Comparison of ENCODE assay signal across 11 cellular contexts in genomic region chr6:151068761-151069312, GRCh38.
DNase-seq lines count a peak whose midpoint lies in the region; ATAC-seq and TF ChIP-seq lines count a peak whose summit lies in the region.
"Had no signal": no experiment of that assay in that cellular context is flagged by ENCODE, and none has a peak within 500 bp of the region (broad histone marks: within the 10 kb centered on the region; RNA-seq: fewer than 3 reads in every experiment).

No MANE protein-coding gene starts in this region.

- no peak overlapping the region for H3K4me3 Mint-ChIP-seq in stimulated activated naive CD8-positive, alpha-beta T cell treated with anti-CD3 and anti-CD28 coated beads, Interleukin-15, Interleukin-2, amounts not matched to agents 100 ng/mL and 50 ng/mL, for 24 hours
- H3K4me3 Mint-ChIP-seq in CD4-positive, alpha-beta T cell = no peak overlapping the region
- H3K4me3 Mint-ChIP-seq: B cell had no signal

- no peaks in the 10 kb centered on the region for H3K4me1 Mint-ChIP-seq in stimulated activated naive CD8-positive, alpha-beta T cell treated with anti-CD3 and anti-CD28 coated beads, Interleukin-15, Interleukin-2, amounts not matched to agents 100 ng/mL and 50 ng/mL, for 24 hours (ENCODE audit: low read depth)
- H3K4me1 Mint-ChIP-seq in CD4-positive, alpha-beta T cell (ENCODE audit: low read depth) = no peaks in the 10 kb centered on the region

- peak overlapping the region; percentile 23 for H3K27ac ChIP-seq in colonic mucosa
- H3K27ac ChIP-seq in CD4-positive, alpha-beta T cell (ENCODE audit: low read depth, low read length) = no peak overlapping the region

- CTCF ChIA-PET in CD4-positive, alpha-beta T cell (lab: Charles Lee) = no interaction called here

- H3K36me3 Mint-ChIP-seq in stimulated activated naive CD8-positive, alpha-beta T cell treated with anti-CD3 and anti-CD28 coated beads, Interleukin-15, Interleukin-2, amounts not matched to agents 100 ng/mL and 50 ng/mL, for 24 hours (ENCODE audit: low read depth) = peaks cover 69% of the 10 kb centered on the region
- H3K36me3 Mint-ChIP-seq in CD4-positive, alpha-beta T cell (ENCODE audit: low read depth) = peaks cover 13% of the 10 kb centered on the region

- no peak for DNase-seq in stimulated activated naive CD8-positive, alpha-beta T cell treated with anti-CD3 and anti-CD28 coated beads, Interleukin-15, Interleukin-2, amounts not matched to agents 100 U/mL and 50 U/mL, for 24 hours
- DNase-seq in colonic mucosa = peak; percentile 6
- peak; percentile 61 for DNase-seq in myocyte (ENCODE audit: low read depth)
- DNase-seq in activated effector memory CD4-positive, alpha-beta T cell treated with anti-CD3 and anti-CD28 coated beads, Interleukin-2, amount 50 U/mL, for 16 hours = no peak
- no peak for DNase-seq in CD4-positive, alpha-beta T cell
- no peak for DNase-seq in NCI-H1092 treated with DMSO at 0.1 percent for 48 hours (lab: John Stamatoyannopoulos, UW)
- DNase-seq in NCI-H446 treated with DMSO at 0.1 percent for 48 hours (lab: John Stamatoyannopoulos, UW) = no peak
- DNase-seq: stimulated activated CD4-positive, alpha-beta T cell treated with anti-CD3 and anti-CD28 coated beads, Interleukin-1b, Interleukin-23, amount 100 ng/mL, for 48 hours had no signal

- no peaks in the 10 kb centered on the region for H3K4me1 ChIP-seq in colonic mucosa

- H3K4me3 ChIP-seq in colonic mucosa = no peak overlapping the region

- ATAC-seq in stimulated activated naive CD8-positive, alpha-beta T cell treated with anti-CD3 and anti-CD28 coated beads, Interleukin-15, Interleukin-2, amounts not matched to agents 100 U/mL and 50 U/mL, for 24 hours = no peak
- ATAC-seq in CD4-positive, alpha-beta T cell (ENCODE audit: poor library complexity) = no peak

- H3K9me3 Mint-ChIP-seq in stimulated activated naive CD8-positive, alpha-beta T cell treated with anti-CD3 and anti-CD28 coated beads, Interleukin-15, Interleukin-2, amounts not matched to agents 100 ng/mL and 50 ng/mL, for 24 hours = peaks cover 14% of the 10 kb centered on the region
- H3K9me3 Mint-ChIP-seq in CD4-positive, alpha-beta T cell = no peaks in the 10 kb centered on the region

- POLR2A ChIA-PET in CD4-positive, alpha-beta T cell (lab: Charles Lee) = no interaction called here

- no peaks in the 10 kb centered on the region for H3K27me3 Mint-ChIP-seq in stimulated activated naive CD8-positive, alpha-beta T cell treated with anti-CD3 and anti-CD28 coated beads, Interleukin-15, Interleukin-2, amounts not matched to agents 100 ng/mL and 50 ng/mL, for 24 hours
- no peaks in the 10 kb centered on the region for H3K27me3 Mint-ChIP-seq in CD4-positive, alpha-beta T cell
- H3K27me3 Mint-ChIP-seq: B cell had no signal

- H3K27me3 ChIP-seq in colonic mucosa = no peaks in the 10 kb centered on the region
- no peaks in the 10 kb centered on the region for H3K27me3 ChIP-seq in CD4-positive, alpha-beta T cell (ENCODE audit: control insufficient read depth, insufficient read depth, low read length)

- no peaks in the 10 kb centered on the region for H3K9me3 ChIP-seq in colonic mucosa
- no peaks in the 10 kb centered on the region for H3K9me3 ChIP-seq in CD4-positive, alpha-beta T cell (ENCODE audit: control insufficient read depth, low read length)

- intact Hi-C loops in colonic mucosa (cut with DNase I) = no loop called here
- intact Hi-C loops in CD4-positive, alpha-beta T cell (cut with DNase I, micrococcal nuclease) = no loop called here

- no peak overlapping the region for H3K9ac ChIP-seq in colonic mucosa (ENCODE audit: low read depth in 2 of 2, low read length in 2 of 2)

- H3K27ac Mint-ChIP-seq in stimulated activated naive CD8-positive, alpha-beta T cell treated with anti-CD3 and anti-CD28 coated beads, Interleukin-15, Interleukin-2, amounts not matched to agents 100 ng/mL and 50 ng/mL, for 24 hours = peak overlapping the region; percentile 7
- H3K27ac Mint-ChIP-seq in CD4-positive, alpha-beta T cell = no peak overlapping the region
- H3K27ac Mint-ChIP-seq: activated T-helper 2 cell treated with anti-CD3 and anti-CD28 coated beads, Interferon-gamma antibody, Interleukin-2, Interleukin-4, amounts not matched to agents 10 μg/mL and 5 μg/mL and 100 μg/mL, durations not matched to agents 14 hours and 24 hours and 36 hours; B cell had no signal

- no peaks in the 10 kb centered on the region for H3K36me3 ChIP-seq in colonic mucosa

- no peak for TF ChIP-seq CTCF in colonic mucosa (IDR thresholded peaks at IDR 0.05)
- no peak for TF ChIP-seq CTCF in CD4-positive, alpha-beta T cell (IDR thresholded peaks at IDR 0.05)

Comparison
In these comparisons a context has a peak if more than half of its experiments do, and no peak if none do; other contexts are left out.
1. DNase-seq: peak in colonic mucosa (single experiment) and myocyte (single experiment); none in stimulated activated naive CD8-positive, alpha-beta T cell treated with anti-CD3 and anti-CD28 coated beads, Interleukin-15, Interleukin-2, amounts not matched to agents 100 U/mL and 50 U/mL, for 24 hours (single experiment), activated effector memory CD4-positive, alpha-beta T cell treated with anti-CD3 and anti-CD28 coated beads, Interleukin-2, amount 50 U/mL, for 16 hours (single experiment), CD4-positive, alpha-beta T cell (0 of 10), NCI-H1092 treated with DMSO at 0.1 percent for 48 hours (single experiment) and NCI-H446 treated with DMSO at 0.1 percent for 48 hours (single experiment).